Comparison of ENCODE assay signal across 27 cellular contexts in the genomic region with DNA sequence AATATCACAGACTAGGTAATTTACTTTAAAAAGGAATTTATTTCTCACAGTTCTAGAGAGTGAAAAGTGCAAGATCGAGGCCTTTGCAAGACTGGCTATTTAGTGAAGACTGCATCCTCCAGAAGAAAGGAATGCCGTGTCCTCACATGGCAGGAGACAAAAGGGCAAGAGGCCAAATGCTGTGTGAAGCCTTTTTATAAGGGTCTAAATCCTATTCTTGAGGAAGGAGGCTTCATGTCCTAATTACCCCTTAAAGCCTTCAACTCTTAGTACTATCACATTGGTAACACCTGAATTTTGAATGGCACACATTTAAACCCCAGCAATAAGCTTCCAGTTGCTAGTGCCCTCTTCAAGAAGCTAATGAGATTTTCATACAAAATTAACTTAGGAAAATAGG.
"Had no signal": no experiment of that assay in that cellular context is flagged by ENCODE, and none has a peak within 500 bp of the region (broad histone marks: within the 10 kb centered on the region; RNA-seq: fewer than 3 reads in every experiment).

No MANE protein-coding gene starts in this region.

- H3K4me1 ChIP-seq: pancreas, psoas muscle, right lobe of liver, sigmoid colon, spleen, thyroid gland, tibial nerve, upper lobe of left lung, vagina had no signal

- H3K27me3 Mint-ChIP-seq: naive B cell; naive thymus-derived CD8-positive, alpha-beta T cell; natural killer cell treated with Interleukin-12 subunit alpha and Interleukin-12 subunit beta and Interleukin-15 and Interleukin-18, amount 100 ng/mL, for 72 hours; progenitor cell of endocrine pancreas; stimulated activated memory B cell treated with anti-CD40 and anti-IgM and Interleukin-4, amounts not matched to agents 10 μg/mL and 1 μg/mL and 100 μg/mL, for 72 hours; stimulated activated naive CD8-positive, alpha-beta T cell treated with anti-CD3 and anti-CD28 coated beads, Interleukin-15, amount 100 ng/mL, for 72 hours had no signal

- H3K4me1 Mint-ChIP-seq: naive B cell; naive thymus-derived CD8-positive, alpha-beta T cell; stimulated activated memory B cell treated with anti-CD40 and anti-IgM and Interleukin-4, amounts not matched to agents 10 μg/mL and 1 μg/mL and 100 μg/mL, for 72 hours; stimulated activated naive CD8-positive, alpha-beta T cell treated with anti-CD3 and anti-CD28 coated beads, Interleukin-15, amount 100 ng/mL, for 72 hours had no signal

- H3K9me3 ChIP-seq: pancreas, psoas muscle, right lobe of liver, sigmoid colon, thoracic aorta, thyroid gland, tibial nerve, upper lobe of left lung, vagina had no signal

- H3K4me3 ChIP-seq: pancreas, psoas muscle, right lobe of liver, sigmoid colon, skin epidermis, smooth muscle cell, spleen, thoracic aorta, thyroid gland, tibial nerve, upper lobe of left lung, vagina had no signal

- DNase-seq: naive B cell; naive thymus-derived CD8-positive, alpha-beta T cell; pancreas; psoas muscle; right cardiac atrium; right lobe of liver; sigmoid colon; spleen; stimulated activated CD4-positive, alpha-beta T cell treated with anti-CD3 and anti-CD28 coated beads, Interleukin-12 subunit alpha, Interleukin-12 subunit beta, amount 100 ng/mL, for 4 hours; stimulated activated CD4-positive, alpha-beta T cell treated with anti-CD3 and anti-CD28 coated beads, Interleukin-1b, Interleukin-23, amount 100 ng/mL, for 48 hours; stimulated activated CD4-positive, alpha-beta T cell treated with anti-CD3 and anti-CD28 coated beads, Interleukin-4, amount 100 ng/mL, for 1 hour; stimulated activated CD4-positive, alpha-beta T cell treated with anti-CD3 and anti-CD28 coated beads, Interleukin-4, amount 100 ng/mL, for 4 hours; stimulated activated CD8-positive, alpha-beta memory T cell treated with anti-CD3 and anti-CD28 coated beads, Interleukin-4, amount 100 ng/mL, for 48 hours; stimulated activated naive CD4-positive, alpha-beta T cell; stimulated activated naive CD8-positive, alpha-beta T cell treated with anti-CD3 and anti-CD28 coated beads, Interleukin-15, amount 100 ng/mL, for 72 hours; stimulated activated naive CD8-positive, alpha-beta T cell treated with anti-CD3 and anti-CD28 coated beads, Interleukin-15, Interleukin-2, amounts not matched to agents 100 U/mL and 50 U/mL, for 24 hours; thyroid gland; trophoblast cell; upper lobe of left lung had no signal

- H3K36me3 ChIP-seq: pancreas, right lobe of liver, sigmoid colon, spleen, thoracic aorta, thyroid gland, tibial nerve, upper lobe of left lung, vagina had no signal

- H3K27me3 ChIP-seq: pancreas, right lobe of liver, sigmoid colon, spleen, thyroid gland, tibial nerve, upper lobe of left lung, vagina had no signal

- H3K36me3 Mint-ChIP-seq: naive B cell; naive thymus-derived CD8-positive, alpha-beta T cell; stimulated activated memory B cell treated with anti-CD40 and anti-IgM and Interleukin-4, amounts not matched to agents 10 μg/mL and 1 μg/mL and 100 μg/mL, for 72 hours had no signal

- H3K4me3 Mint-ChIP-seq: naive B cell; naive thymus-derived CD8-positive, alpha-beta T cell; natural killer cell treated with Interleukin-12 subunit alpha and Interleukin-12 subunit beta and Interleukin-15 and Interleukin-18, amount 100 ng/mL, for 72 hours; stimulated activated memory B cell treated with anti-CD40 and anti-IgM and Interleukin-4, amounts not matched to agents 10 μg/mL and 1 μg/mL and 100 μg/mL, for 72 hours; stimulated activated naive CD8-positive, alpha-beta T cell treated with anti-CD3 and anti-CD28 coated beads, Interleukin-15, amount 100 ng/mL, for 72 hours had no signal

- H3K27ac Mint-ChIP-seq: naive B cell; naive thymus-derived CD8-positive, alpha-beta T cell; natural killer cell treated with Interleukin-12 subunit alpha and Interleukin-12 subunit beta and Interleukin-15 and Interleukin-18, amount 100 ng/mL, for 72 hours; progenitor cell of endocrine pancreas; stimulated activated memory B cell treated with anti-CD40 and anti-IgM and Interleukin-4, amounts not matched to agents 10 μg/mL and 1 μg/mL and 100 μg/mL, for 72 hours; stimulated activated naive CD8-positive, alpha-beta T cell treated with anti-CD3 and anti-CD28 coated beads, Interleukin-15, amount 100 ng/mL, for 72 hours had no signal

- H3K27ac ChIP-seq: pancreas, psoas muscle, right lobe of liver, sigmoid colon, skin epidermis, spleen, thoracic aorta, thyroid gland, tibial nerve, upper lobe of left lung, vagina had no signal

- ATAC-seq: naive thymus-derived CD8-positive, alpha-beta T cell; natural killer cell treated with Interleukin-12 subunit alpha and Interleukin-12 subunit beta and Interleukin-15 and Interleukin-18, amount 100 ng/mL, for 72 hours; pancreas; psoas muscle; right cardiac atrium; right lobe of liver; stimulated activated memory B cell treated with anti-CD40 and anti-IgM and Interleukin-4, amounts not matched to agents 10 μg/mL and 1 μg/mL and 100 μg/mL, for 72 hours; stimulated activated naive CD8-positive, alpha-beta T cell treated with anti-CD3 and anti-CD28 coated beads, Interleukin-15, amount 100 ng/mL, for 72 hours; stimulated activated naive CD8-positive, alpha-beta T cell treated with anti-CD3 and anti-CD28 coated beads, Interleukin-15, Interleukin-2, amounts not matched to agents 100 U/mL and 50 U/mL, for 24 hours had no signal

- H3K4me2 ChIP-seq: smooth muscle cell had no signal
